Comparison of ENCODE assay signal across 1 cellular context in the genomic region with DNA sequence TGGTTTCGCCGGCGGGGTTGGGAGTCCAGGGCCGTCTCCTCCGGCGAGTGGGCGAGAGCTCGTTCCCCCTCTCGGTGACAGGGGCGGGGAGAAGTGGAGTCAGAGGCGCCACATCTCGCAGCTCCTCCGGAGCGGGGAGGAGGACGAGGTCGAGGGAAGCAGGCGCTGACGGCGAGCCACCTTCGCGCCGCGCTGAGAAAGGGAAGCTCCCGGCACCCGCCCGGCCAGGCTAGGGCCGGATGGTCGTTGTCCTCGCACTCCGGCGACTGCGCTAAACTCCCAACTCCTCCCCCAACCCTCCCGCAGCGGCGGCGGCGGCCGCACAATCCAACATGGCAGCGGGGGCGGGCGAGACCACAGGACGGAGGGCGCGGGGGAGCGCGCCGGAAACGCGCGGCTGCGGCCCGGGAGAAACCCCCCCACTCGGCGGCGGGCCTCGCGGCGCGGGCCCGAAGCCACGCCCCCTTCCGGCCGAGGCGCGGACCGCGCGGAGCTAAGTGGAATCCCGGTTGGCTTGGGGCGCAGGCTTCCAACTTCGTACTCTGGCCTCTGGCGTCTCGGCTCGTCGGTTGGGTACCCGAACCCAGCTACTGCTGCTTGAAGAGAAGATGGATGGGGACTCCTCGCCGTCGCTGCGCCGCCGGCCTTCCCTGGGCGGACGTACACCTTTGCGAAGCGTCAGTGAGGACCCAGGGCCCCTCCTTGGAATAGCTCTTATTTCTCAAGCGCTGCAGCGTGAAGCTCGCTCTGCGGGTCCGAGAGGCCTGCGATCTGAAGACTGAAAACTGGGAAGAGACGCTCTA.
A peak's percentile ranks its signal among the peaks of the same experiment; 100 is the strongest.
TF ChIP-seq lines count a peak whose summit lies in the region.

Gene WASL, minus strand, starts transcription at position 270 of the 803 bp plus-strand sequence. Its CDS starts 269 bp downstream, at position 1.

TF ChIP-seq in K562, 482 proteins besides CTCF, POLR2A, EP300 and RAD21 (continued from another document):
- TF ChIP-seq CTCFL (IDR thresholded peaks at IDR 0.05; ENCODE audit: borderline replicate concordance, insufficient read depth, low read depth, low read length, poor library complexity, severe bottlenecking) (peak; percentile 35), THRAP3 (IDR thresholded peaks at IDR 0.05; ENCODE audit: borderline replicate concordance) (no peak), ZBTB12 (CRISPR knock-in tag; IDR thresholded peaks at IDR 0.05) (peak; percentile 25; the same call in 1 of the 2 replicates), RFX7 (CRISPR knock-in tag; IDR thresholded peaks at IDR 0.05) (0 out of 2 replicates have a peak, but pooled peaks have one; percentile 47), EP400 (IDR thresholded peaks at IDR 0.05) (peak; percentile 81), POLR2AphosphoS5 (IDR thresholded peaks at IDR 0.05; ENCODE audit: control insufficient read depth, insufficient read depth, low read depth, low read length) (peak; percentile 92), MEF2D (tag; conservative IDR thresholded peaks at IDR 0.05; ENCODE audit: low read depth) (0 out of 2 replicates have a peak, but pooled peaks have one; percentile 19), TRIM24 (IDR thresholded peaks at IDR 0.05) (no peak), HLTF (IDR thresholded peaks at IDR 0.05) (peak; percentile 65; the same call in 1 of the 2 replicates), RBM25 (IDR thresholded peaks at IDR 0.05; ENCODE audit: low read depth, low read length, severe bottlenecking) (peak; percentile 75), SMC3 (conservative IDR thresholded peaks at IDR 0.05; ENCODE audit: insufficient read depth, low read depth, low read length) (0 out of 2 replicates have a peak, but pooled peaks have one; percentile 6), AFF1 (IDR thresholded peaks at IDR 0.05; ENCODE audit: low read depth in 1 of 2, partially characterized antibody in 2 of 2) (no peak), ZBTB5 (IDR thresholded peaks at IDR 0.05) (peak; percentile 89), ZNF280A (IDR thresholded peaks at IDR 0.05; ENCODE audit: low read depth, partially characterized antibody) (no peak)
- TF ChIP-seq, protein P1, sequence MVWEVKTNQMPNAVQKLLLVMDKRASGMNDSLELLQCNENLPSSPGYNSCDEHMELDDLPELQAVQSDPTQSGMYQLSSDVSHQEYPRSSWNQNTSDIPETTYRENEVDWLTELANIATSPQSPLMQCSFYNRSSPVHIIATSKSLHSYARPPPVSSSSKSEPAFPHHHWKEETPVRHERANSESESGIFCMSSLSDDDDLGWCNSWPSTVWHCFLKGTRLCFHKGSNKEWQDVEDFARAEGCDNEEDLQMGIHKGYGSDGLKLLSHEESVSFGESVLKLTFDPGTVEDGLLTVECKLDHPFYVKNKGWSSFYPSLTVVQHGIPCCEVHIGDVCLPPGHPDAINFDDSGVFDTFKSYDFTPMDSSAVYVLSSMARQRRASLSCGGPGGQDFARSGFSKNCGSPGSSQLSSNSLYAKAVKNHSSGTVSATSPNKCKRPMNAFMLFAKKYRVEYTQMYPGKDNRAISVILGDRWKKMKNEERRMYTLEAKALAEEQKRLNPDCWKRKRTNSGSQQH (CRISPR knock-in tag; IDR thresholded peaks at IDR 0.05) = peak; percentile 92
